ENCODE assay signal across 8 cellular contexts in the genomic region with DNA sequence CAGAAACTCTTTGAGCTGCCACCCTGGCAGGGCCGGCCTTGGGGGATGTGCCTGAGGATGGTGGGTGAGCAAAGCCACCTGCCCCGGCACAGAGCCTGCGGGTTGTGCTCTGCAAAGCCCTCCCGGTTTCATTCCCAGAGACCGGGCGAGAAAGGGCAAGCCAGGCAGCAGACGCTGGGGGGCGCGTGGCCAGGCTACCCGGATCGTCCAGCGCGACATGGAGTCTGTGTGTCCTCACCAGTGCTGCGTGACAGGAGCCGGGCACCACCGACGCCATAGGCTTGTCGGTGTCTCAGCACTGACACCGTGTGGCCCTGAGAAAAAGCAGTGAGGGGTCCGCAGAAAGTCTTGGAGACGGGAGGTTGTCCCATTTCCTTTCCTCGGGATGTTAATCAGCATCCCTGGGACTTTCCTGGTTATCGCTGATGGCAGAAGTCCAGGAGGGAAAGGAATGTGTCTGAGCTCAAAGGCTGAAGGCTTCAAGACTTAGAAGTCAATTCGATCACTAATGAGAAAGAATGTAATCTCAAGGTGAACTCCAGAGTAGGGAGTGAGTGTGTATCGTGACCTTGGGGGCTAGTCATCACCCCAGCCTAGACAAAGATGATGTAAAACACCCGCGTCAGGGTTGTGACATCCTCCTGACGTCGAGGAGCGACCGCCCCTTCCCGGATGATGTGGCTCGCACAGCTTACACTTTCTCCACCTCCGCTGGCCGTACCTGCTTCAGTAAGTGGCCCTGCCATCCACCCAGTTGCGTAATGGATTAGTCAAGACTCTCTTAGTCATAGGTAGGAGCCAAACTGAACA. TPM values are rescaled to one million over a fixed set of nuclear protein-coding genes. Genes with fewer than 3 reads are reported as not detected.
DNase-seq lines count a peak whose midpoint lies in the region; ATAC-seq and TF ChIP-seq lines count a peak whose summit lies in the region.

No MANE protein-coding gene starts in this region.

- no peak overlapping the region for H2BK120ac ChIP-seq in mesendoderm (ENCODE audit: low read depth, low read length)

- H3K36me3 Mint-ChIP-seq in activated CD8-positive, alpha-beta T cell treated with anti-CD3 and anti-CD28 coated beads, Interleukin-2, amount 10 ng/mL, durations not matched to agents 7 days and 5 days (ENCODE audit: low read depth): no peaks in the 10 kb centered on the region

- peak overlapping the region; percentile 12 for H3K4me2 ChIP-seq in mesendoderm (ENCODE audit: low read length)

- no peak overlapping the region for H3K4me3 ChIP-seq in BJ (ENCODE audit: low read depth, low read length)
- H3K4me3 ChIP-seq in epithelial cell of esophagus (ENCODE audit: low read length): peak overlapping the region; percentile 48
- H3K4me3 ChIP-seq in mesendoderm (ENCODE audit: low read length): no peak overlapping the region

- H2BK5ac ChIP-seq in mesendoderm (ENCODE audit: low read length): no peak overlapping the region

- no peaks in the 10 kb centered on the region for H3K79me1 ChIP-seq in mesendoderm (ENCODE audit: low read length)

- H3K27me3 Mint-ChIP-seq in activated CD8-positive, alpha-beta T cell treated with anti-CD3 and anti-CD28 coated beads, Interleukin-2, amount 10 ng/mL, durations not matched to agents 7 days and 5 days (ENCODE audit: low read depth): peaks cover 33% of the 10 kb centered on the region

- H4K8ac ChIP-seq in mesendoderm (ENCODE audit: low read depth, low read length): no peak overlapping the region

- DNase-seq in BJ (ENCODE audit: low read depth) (no peak), HEK293T (ENCODE audit: extremely low spot score) (peak; percentile 70), NCI-H82 (lab: John Stamatoyannopoulos, UW) (peak; percentile 93), epithelial cell of esophagus (ENCODE audit: low read depth) (peak; percentile 100), mesendoderm (peak; percentile 98)
- peak; percentile 59 for DNase-seq in activated CD8-positive, alpha-beta T cell treated with anti-CD3 and anti-CD28 coated beads, Interleukin-2, amount 10 ng/mL, durations not matched to agents 7 days and 5 days
- peak; percentile 16 for DNase-seq in stimulated activated CD8-positive, alpha-beta memory T cell treated with anti-CD3 and anti-CD28 coated beads, Interleukin-4, amount 100 ng/mL, for 24 hours (ENCODE audit: low read depth)

- no peak overlapping the region for H3K4ac ChIP-seq in mesendoderm (ENCODE audit: low read depth, low read length)

- H3K4me1 Mint-ChIP-seq in activated CD8-positive, alpha-beta T cell treated with anti-CD3 and anti-CD28 coated beads, Interleukin-2, amount 10 ng/mL, durations not matched to agents 7 days and 5 days (ENCODE audit: low read depth): peaks cover 14% of the 10 kb centered on the region

- no peak overlapping the region for H3K27ac Mint-ChIP-seq in activated CD8-positive, alpha-beta T cell treated with anti-CD3 and anti-CD28 coated beads, Interleukin-2, amount 10 ng/mL, durations not matched to agents 7 days and 5 days

- no CpG with 5 or more reads among the region's 36 CpGs for WGBS in mesendoderm (ENCODE audit: extremely low coverage, insufficient coverage, low lambda C conversion rate)

- POLR2A ChIA-PET in BJ (lab: Charles Lee): no interaction called here
- POLR2A ChIA-PET in HEK293T (lab: Yijun Ruan, JAX): interaction anchor here (1.0 kb wide), 1 partner anchor 85 kb away, joined by 3 read pairs; a partner anchor contains a TSS
- POLR2A ChIA-PET in activated CD8-positive, alpha-beta T cell treated with anti-CD3 and anti-CD28 coated beads, Interleukin-2, amount 10 ng/mL, durations not matched to agents 7 days and 5 days (lab: Charles Lee): no interaction called here

- no peak overlapping the region for H3K56ac ChIP-seq in mesendoderm (ENCODE audit: low read length)

- H2BK15ac ChIP-seq in mesendoderm (replicated peaks; ENCODE audit: low read depth): no peak overlapping the region

- no peak overlapping the region for H3K23ac ChIP-seq in mesendoderm (ENCODE audit: low read length)

- no peak overlapping the region for H3K27ac ChIP-seq in mesendoderm (ENCODE audit: low read depth, low read length)

- H3K18ac ChIP-seq in mesendoderm (ENCODE audit: low read length): no peak overlapping the region

- peak; percentile 80 for ATAC-seq in activated CD8-positive, alpha-beta T cell treated with anti-CD3 and anti-CD28 coated beads, Interleukin-2, amount 10 ng/mL, durations not matched to agents 7 days and 5 days
- ATAC-seq in GM21381 (IDR thresholded peaks at IDR 0.05; ENCODE audit: unreplicated experiment): no peak

- H2AK5ac ChIP-seq in mesendoderm (ENCODE audit: low read length): no peak overlapping the region

- no peaks in the 10 kb centered on the region for H3K4me1 ChIP-seq in mesendoderm (ENCODE audit: control insufficient read depth, low read depth, low read length)

- H3K79me2 ChIP-seq in mesendoderm (ENCODE audit: control insufficient read depth, insufficient read depth, low read length): no peaks in the 10 kb centered on the region

- no peak overlapping the region for H3K9ac ChIP-seq in mesendoderm (ENCODE audit: low read length)

- no peaks in the 10 kb centered on the region for H3K9me3 Mint-ChIP-seq in activated CD8-positive, alpha-beta T cell treated with anti-CD3 and anti-CD28 coated beads, Interleukin-2, amount 10 ng/mL, durations not matched to agents 7 days and 5 days (ENCODE audit: insufficient read depth)

- H4K5ac ChIP-seq in mesendoderm (ENCODE audit: low read length): no peak overlapping the region

- H3K4me3 Mint-ChIP-seq in activated CD8-positive, alpha-beta T cell treated with anti-CD3 and anti-CD28 coated beads, Interleukin-2, amount 10 ng/mL, durations not matched to agents 7 days and 5 days: peak overlapping the region; percentile 46

- H3K36me3 ChIP-seq in BJ (ENCODE audit: control insufficient read depth, insufficient read depth, low read length) (no peaks in the 10 kb centered on the region), mesendoderm (ENCODE audit: control insufficient read depth, insufficient read depth, low read length) (no peaks in the 10 kb centered on the region)

- peaks cover 18% of the 10 kb centered on the region for H3K27me3 ChIP-seq in BJ (ENCODE audit: control insufficient read depth, insufficient read depth, low read length)
- H3K27me3 ChIP-seq in mesendoderm (ENCODE audit: insufficient read depth, low read length, poor library complexity): no peaks in the 10 kb centered on the region

- TF ChIP-seq CTCF in BJ (IDR thresholded peaks at IDR 0.05; ENCODE audit: insufficient read depth, low read depth, low read length) (peak; percentile 68), epithelial cell of esophagus (IDR thresholded peaks at IDR 0.05; ENCODE audit: insufficient read depth, low read depth, low read length, missing control alignments) (peak; percentile 52)

- CTCF ChIA-PET in BJ (lab: Yijun Ruan, JAX) (interaction anchor here (0.6 to 4.4 kb wide), 14 partner anchors 8 to 246 kb away, joined by 3 to 47 read pairs (median 3); no protein-coding TSS in a partner anchor), HEK293T (lab: Yijun Ruan, JAX) (interaction anchor here (0.8 to 1.8 kb wide), 4 partner anchors 22 to 94 kb away, joined by 3 to 10 read pairs (median 4); no protein-coding TSS in a partner anchor)
- CTCF ChIA-PET in activated CD8-positive, alpha-beta T cell treated with anti-CD3 and anti-CD28 coated beads, Interleukin-2, amount 10 ng/mL, durations not matched to agents 7 days and 5 days (lab: Charles Lee): interaction anchor here (1.0 to 6.7 kb wide), 9 partner anchors 8 to 283 kb away, joined by 3 to 64 read pairs (median 5); a partner anchor contains a TSS

TF ChIP-seq in HEK293T, 16 proteins besides CTCF, POLR2A, EP300 and RAD21:
- TF ChIP-seq ELF4 (IDR thresholded peaks at IDR 0.05): no peak
- TF ChIP-seq FOXA1 (IDR thresholded peaks at IDR 0.05): no peak
- TF ChIP-seq FOXM1 (IDR thresholded peaks at IDR 0.05; ENCODE audit: borderline replicate concordance): no peak
- no peak for TF ChIP-seq BHLHE40 (IDR thresholded peaks at IDR 0.05; ENCODE audit: borderline replicate concordance)
- no peak for TF ChIP-seq SP1 (IDR thresholded peaks at IDR 0.05)
- TF ChIP-seq CTBP1 (IDR thresholded peaks at IDR 0.05; ENCODE audit: borderline replicate concordance): no peak
- no peak for TF ChIP-seq TARDBP (IDR thresholded peaks at IDR 0.05)
- TF ChIP-seq FOXK2 (IDR thresholded peaks at IDR 0.05): no peak
- TF ChIP-seq HDGF (IDR thresholded peaks at IDR 0.05; ENCODE audit: borderline replicate concordance): no peak
- TF ChIP-seq SUZ12 (IDR thresholded peaks at IDR 0.05): no peak
- TF ChIP-seq, protein P1, sequence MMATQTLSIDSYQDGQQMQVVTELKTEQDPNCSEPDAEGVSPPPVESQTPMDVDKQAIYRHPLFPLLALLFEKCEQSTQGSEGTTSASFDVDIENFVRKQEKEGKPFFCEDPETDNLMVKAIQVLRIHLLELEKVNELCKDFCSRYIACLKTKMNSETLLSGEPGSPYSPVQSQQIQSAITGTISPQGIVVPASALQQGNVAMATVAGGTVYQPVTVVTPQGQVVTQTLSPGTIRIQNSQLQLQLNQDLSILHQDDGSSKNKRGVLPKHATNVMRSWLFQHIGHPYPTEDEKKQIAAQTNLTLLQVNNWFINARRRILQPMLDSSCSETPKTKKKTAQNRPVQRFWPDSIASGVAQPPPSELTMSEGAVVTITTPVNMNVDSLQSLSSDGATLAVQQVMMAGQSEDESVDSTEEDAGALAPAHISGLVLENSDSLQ (IDR thresholded peaks at IDR 0.05): peak; percentile 2; the same call in 1 of the 2 replicates
- TF ChIP-seq ARNT (IDR thresholded peaks at IDR 0.05): 0 out of 2 replicates have a peak, but pooled peaks have one; percentile 17

RNA-seq across cellular contexts. Expression of a gene that starts 36.3 kb away (rescaled TPM):
- not detected in 2 replicates for polyA plus RNA-seq in BJ (2011; rRNA removed)
- polyA minus RNA-seq in BJ (2011; rRNA and poly(A)+ RNA removed): not detected in 2 replicates
- total RNA-seq in activated CD8-positive, alpha-beta T cell treated with anti-CD3 and anti-CD28 coated beads, Interleukin-2, amount 10 ng/mL, durations not matched to agents 7 days and 5 days: not detected
- not detected for polyA plus RNA-seq in mesendoderm (2013, experiment 1 of 2)
- under 0.01 TPM for polyA plus RNA-seq in mesendoderm (2013, experiment 2 of 2)

RNA-seq across cellular contexts. Expression of a gene that starts 37.2 kb away (rescaled TPM):
- not detected in 2 replicates for polyA plus RNA-seq in BJ (2011; rRNA removed)
- polyA minus RNA-seq in BJ (2011; rRNA and poly(A)+ RNA removed): 0.72 TPM in 1 of 2 replicates, not detected in the other
- total RNA-seq in activated CD8-positive, alpha-beta T cell treated with anti-CD3 and anti-CD28 coated beads, Interleukin-2, amount 10 ng/mL, durations not matched to agents 7 days and 5 days: not detected
- 0.10 TPM for polyA plus RNA-seq in mesendoderm (2013, experiment 1 of 2)
- 0.10 TPM for polyA plus RNA-seq in mesendoderm (2013, experiment 2 of 2)
